In the genomic region with DNA sequence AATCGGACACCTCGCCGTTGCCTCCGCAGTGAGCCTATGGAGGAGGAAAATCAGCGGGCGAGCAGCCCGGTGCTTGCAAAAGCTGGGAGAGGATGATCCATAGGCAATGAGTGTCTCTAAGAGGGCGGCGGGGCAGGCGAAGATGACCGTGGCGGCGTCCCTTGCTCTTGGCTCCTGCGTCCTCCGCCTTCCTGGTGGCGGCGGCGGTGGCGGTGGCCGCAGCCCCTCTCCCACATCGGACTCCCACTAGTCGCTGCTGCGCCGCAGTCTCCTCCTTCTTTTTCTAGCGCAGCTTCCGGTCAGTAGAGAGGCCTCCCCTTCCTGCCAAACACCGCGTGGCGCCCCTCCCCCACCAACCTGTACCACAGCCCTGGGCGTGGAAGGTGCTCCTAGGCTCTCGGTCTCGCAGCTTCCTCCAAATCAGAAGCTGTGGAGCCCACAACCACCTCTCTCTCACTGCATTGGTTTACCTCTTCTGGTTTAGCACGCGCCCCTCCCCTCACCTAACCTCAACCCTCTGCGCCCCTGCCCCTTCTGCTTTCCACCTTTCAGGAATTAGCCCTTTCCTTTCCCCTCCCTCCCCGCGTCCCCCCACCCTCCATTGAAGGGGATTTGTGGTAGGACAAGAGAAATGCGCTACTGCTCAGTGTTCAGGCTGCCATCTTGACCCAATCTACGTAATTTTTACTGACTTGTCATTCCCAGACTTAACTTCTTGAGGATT, we compare ENCODE assay signal across 8 cellular contexts. TPM values are rescaled to one million over a fixed set of nuclear protein-coding genes. Genes with fewer than 3 reads are reported as not detected.
DNase-seq lines count a peak whose midpoint lies in the region; ATAC-seq, FAIRE-seq and TF ChIP-seq lines count a peak whose summit lies in the region.

Gene SPIN3 (minus strand): TSS at position 271 of the 724 bp plus-strand sequence. CDS start 594 bp downstream, outside the sequence.

- no peaks in the 10 kb centered on the region for H3K9me3 ChIP-seq in small intestine (ENCODE audit: control insufficient read depth, low read depth)

- POLR2A ChIA-PET in activated B cell treated with CpG ODN at 0.5 μM for 24 hours (lab: Charles Lee): interaction anchor here (0.7 to 2.0 kb wide), 5 partner anchors 9 to 267 kb away, joined by 3 to 9 read pairs (median 3); partner anchors contain the start of gene SPIN2B

- no peaks in the 10 kb centered on the region for H3K27me3 Mint-ChIP-seq in activated B cell treated with CpG ODN at 0.5 μM for 24 hours

- H3K27me3 ChIP-seq in small intestine (ENCODE audit: control insufficient read depth in 2 of 2, insufficient read depth in 2 of 2, low read length in 2 of 2): no peaks in the 10 kb centered on the region

- H3K27ac Mint-ChIP-seq in activated B cell treated with CpG ODN at 0.5 μM for 24 hours: peak within 1 kb of the TSS; percentile 88

- peak within 1 kb of the TSS; percentile 91 for H3K4me3 Mint-ChIP-seq in activated B cell treated with CpG ODN at 0.5 μM for 24 hours

- no peak for TF ChIP-seq CTCF in activated B cell treated with CpG ODN at 0.5 μM for 24 hours (IDR thresholded peaks at IDR 0.05)

- H3K36me3 Mint-ChIP-seq in activated B cell treated with CpG ODN at 0.5 μM for 24 hours (ENCODE audit: low read depth): peaks cover 8% of the 10 kb centered on the region

- peak within 1 kb of the TSS; percentile 12 to 78 for H3K27ac ChIP-seq in small intestine (ENCODE audit: low read depth in 1 of 2, low read length in 1 of 2)

- WGBS in small intestine, 3 donors: 1 to 40% (median 5%) methylated on average over 29 to 38 of the region's 39 CpGs

- no peak for FAIRE-seq in small intestine (lab: Jason Lieb, UNC)

- H3K4me3 ChIP-seq in small intestine (ENCODE audit: low read depth in 1 of 2, low read length in 2 of 2): peak within 1 kb of the TSS; percentile 51 to 67

- no peaks in the 10 kb centered on the region for H3K9me3 Mint-ChIP-seq in activated B cell treated with CpG ODN at 0.5 μM for 24 hours

- H3K4me1 ChIP-seq in small intestine (ENCODE audit: control insufficient read depth in 2 of 2, insufficient read depth in 1 of 2, low read depth in 1 of 2, low read length in 1 of 2): no peaks in the 10 kb centered on the region

- no peaks in the 10 kb centered on the region for H3K36me3 ChIP-seq in small intestine (ENCODE audit: control insufficient read depth in 2 of 2, insufficient read depth in 2 of 2, low read length in 2 of 2)

- intact Hi-C loops in activated B cell treated with CpG ODN at 0.5 μM for 24 hours (cut with micrococcal nuclease): loop anchor here (10.0 kb wide), 1 partner anchor 599 kb away; the partner anchor contains the start of gene ZXDB

- ATAC-seq in GM18498 (IDR thresholded peaks at IDR 0.05; ENCODE audit: unreplicated experiment) (peak; percentile 98), HG02763 (IDR thresholded peaks at IDR 0.05; ENCODE audit: unreplicated experiment) (peak; percentile 96), activated B cell treated with CpG ODN at 0.5 μM for 24 hours (ENCODE audit: low read depth) (peak; percentile 88)

- DNase-seq in NCI-H2107 (lab: John Stamatoyannopoulos, UW) (peak; percentile 76), activated B cell treated with CpG ODN at 0.5 μM for 24 hours (peak; percentile 22), iris pigment epithelial cell (ENCODE audit: low read depth) (peak; percentile 70), small intestine (peak; percentile 70), NAMALWA (ENCODE audit: low spot score) (no peak)
- peak; percentile 39 for DNase-seq in central memory CD4-positive, alpha-beta T cell

- peaks cover 31% of the 10 kb centered on the region for H3K4me1 Mint-ChIP-seq in activated B cell treated with CpG ODN at 0.5 μM for 24 hours

- CTCF ChIA-PET in activated B cell treated with CpG ODN at 0.5 μM for 24 hours (lab: Charles Lee): no interaction called here

RNA-seq across cellular contexts. Expression of gene SPIN3, which starts in this region (rescaled TPM):
- total RNA-seq in activated B cell treated with CpG ODN at 0.5 μM for 24 hours: 17.5 and 19.2 TPM in 2 replicates
- polyA plus RNA-seq in small intestine: 1 to 10 TPM in 2 of 3 donors, under 1 TPM in 1; 0.89 to 3.7 (median 3.2) TPM
